9 cellular contexts compared by ENCODE assay signal in genomic region chr4:151276787-151277557, GRCh38. TPM values are rescaled to one million over a fixed set of nuclear protein-coding genes. Genes with fewer than 3 reads are reported as not detected.
A peak's percentile ranks its signal among the peaks of the same experiment; 100 is the strongest.
DNase-seq lines count a peak whose midpoint lies in the region; ATAC-seq and TF ChIP-seq lines count a peak whose summit lies in the region.
"Had no signal": no experiment of that assay in that cellular context is flagged by ENCODE, and none has a peak within 500 bp of the region (broad histone marks: within the 10 kb centered on the region; RNA-seq: fewer than 3 reads in every experiment).

Gene PRSS48 (plus strand): TSS chr4:151277161. CDS start chr4:151277173, 12 bp downstream.

- no peak within 1 kb of the TSS for H3K4me3 ChIP-seq in Peyer's patch
- H3K4me3 ChIP-seq in adrenal gland, result no peak within 1 kb of the TSS
- H3K4me3 ChIP-seq in right cardiac atrium (ENCODE audit: low read length), result no peak within 1 kb of the TSS
- H3K4me3 ChIP-seq in skeletal muscle cell (ENCODE audit: low read depth, low read length), result no peak within 1 kb of the TSS
- H3K4me3 ChIP-seq: BLaER1 treated with 17β-estradiol and CSF1 and Interleukin-3, amounts not matched to agents 10 nM and 100 nM had no signal

- H3K4me1 ChIP-seq in Peyer's patch (peaks cover 0 to 4% (median 0%) of the 10 kb centered on the region in 4 donors), adrenal gland (replicated peaks in 1 of 2) (no peaks in the 10 kb centered on the region), right cardiac atrium (ENCODE audit: control insufficient read depth, insufficient read depth, low read length) (peaks cover 16% of the 10 kb centered on the region)
- H3K4me1 ChIP-seq: BLaER1 treated with 17β-estradiol and CSF1 and Interleukin-3, amounts not matched to agents 10 nM and 100 nM had no signal

- TF ChIP-seq POLR2A in Peyer's patch (IDR thresholded peaks at IDR 0.05), result no peak
- TF ChIP-seq POLR2A in adrenal gland (IDR thresholded peaks at IDR 0.05), result no peak

- DNase-seq in NCI-H1436 (lab: John Stamatoyannopoulos, UW) (peak; percentile 35), NCI-H1436 treated with DMSO at 0.1 percent for 48 hours (lab: John Stamatoyannopoulos, UW) (no peak), Peyer's patch (peak; percentile 16 to 85 (median 76)), adrenal gland (peak; percentile 59 to 79 (median 71)), right cardiac atrium (peak; percentile 53 to 83 (median 79)), skeletal muscle cell (ENCODE audit: low read depth) (peak; percentile 4), NCI-H1048 (lab: John Stamatoyannopoulos, UW) (no peak)

- TF ChIP-seq CTCF in Peyer's patch (IDR thresholded peaks at IDR 0.05), result peak in 4 of 6 experiments; percentile 49 to 75 (median 66)
- peak; percentile 50 to 71 (median 66) for TF ChIP-seq CTCF in adrenal gland (IDR thresholded peaks at IDR 0.05)

- WGBS in adrenal gland, 4 donors, result 63 to 73% (median 67%) methylated on average over 6 to 7 of the region's 7 CpGs
- 73% methylated on average over 7 of the region's 7 CpGs for WGBS in right cardiac atrium

- H3K27ac ChIP-seq in Peyer's patch (no peak within 1 kb of the TSS), adrenal gland (no peak within 1 kb of the TSS), right cardiac atrium (ENCODE audit: low read length) (no peak within 1 kb of the TSS)
- H3K27ac ChIP-seq: BLaER1 treated with 17β-estradiol and CSF1 and Interleukin-3, amounts not matched to agents 10 nM and 100 nM had no signal

- no peaks in the 10 kb centered on the region for H3K9me3 ChIP-seq in Peyer's patch
- no peaks in the 10 kb centered on the region for H3K9me3 ChIP-seq in adrenal gland (replicated peaks in 1 of 3)
- no peaks in the 10 kb centered on the region for H3K9me3 ChIP-seq in right cardiac atrium (ENCODE audit: control insufficient read depth, low read length)
- H3K9me3 ChIP-seq: BLaER1 treated with 17β-estradiol and CSF1 and Interleukin-3, amounts not matched to agents 10 nM and 100 nM had no signal

- intact Hi-C loops in adrenal gland (cut with DNase I) (no loop called here), right cardiac atrium (cut with DNase I) (loop anchor here in 3 of 4 donors (2.0 to 10.0 kb wide), 3 partner anchors 78 to 86 kb away; no protein-coding TSS in a partner anchor)

- peak; percentile 71 for ATAC-seq in HG02885 (IDR thresholded peaks at IDR 0.05; ENCODE audit: poor library complexity, unreplicated experiment)
- ATAC-seq in right cardiac atrium, result peak; percentile 69 to 81

- H3K27me3 ChIP-seq in Peyer's patch (no peaks in the 10 kb centered on the region), adrenal gland (no peaks in the 10 kb centered on the region), right cardiac atrium (ENCODE audit: control insufficient read depth, insufficient read depth) (no peaks in the 10 kb centered on the region)
- H3K27me3 ChIP-seq: BLaER1 treated with 17β-estradiol and CSF1 and Interleukin-3, amounts not matched to agents 10 nM and 100 nM had no signal

- H3K36me3 ChIP-seq in Peyer's patch (no peaks in the 10 kb centered on the region), adrenal gland (replicated peaks in 1 of 2) (no peaks in the 10 kb centered on the region)
- H3K36me3 ChIP-seq: BLaER1 treated with 17β-estradiol and CSF1 and Interleukin-3, amounts not matched to agents 10 nM and 100 nM had no signal

RNA-seq across cellular contexts. Expression of gene PRSS48, which starts in this region (rescaled TPM):
- total RNA-seq in Peyer's patch (not detected), adrenal gland (not detected), right cardiac atrium (not detected)
- polyA plus RNA-seq in adrenal gland (not detected), right cardiac atrium (not detected)

Comparison
In these comparisons a context has a peak if more than half of its experiments do, and no peak if none do; other contexts are left out.
1. DNase-seq: peak in NCI-H1436 (single experiment) and skeletal muscle cell (single experiment); none in NCI-H1436 treated with DMSO at 0.1 percent for 48 hours (single experiment) and NCI-H1048 (single experiment).
2. Peak in DNase-seq in Peyer's patch; RNA of the gene not detected or under 1 TPM.
3. Peak in DNase-seq in adrenal gland; RNA of the gene not detected or under 1 TPM.
4. Peak in DNase-seq and ATAC-seq in right cardiac atrium; RNA of the gene not detected or under 1 TPM.
5. intact Hi-C loops: an anchor here in right cardiac atrium (2.0 to 10.0 kb wide); none called in adrenal gland.